ENCODE assay signal across 1 cellular context in the genomic region with DNA sequence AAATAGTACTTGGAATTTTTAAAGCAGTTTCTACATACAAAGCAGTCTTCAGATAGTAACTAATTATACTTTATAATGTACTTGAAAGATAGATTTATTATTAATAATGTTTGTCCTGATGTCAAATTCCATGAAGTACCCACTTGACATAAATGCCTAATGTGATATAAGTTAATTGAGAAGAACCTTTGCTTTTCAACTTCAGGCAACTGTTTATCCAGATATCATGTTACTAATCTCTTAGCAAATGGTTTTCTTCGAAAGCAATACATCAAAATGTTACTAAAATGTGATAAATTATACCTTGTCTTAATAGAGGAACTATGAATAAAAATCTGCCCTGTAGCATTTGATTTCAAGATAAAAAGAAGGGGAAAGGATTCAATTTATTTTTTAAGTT.
TF ChIP-seq lines count a peak whose summit lies in the region.

No MANE protein-coding gene starts in this region.

TF ChIP-seq in SK-N-SH treated with all-trans-retinoic acid at 6 μM for 48 hours, 23 proteins besides CTCF, POLR2A, EP300 and RAD21 (continued from another document):
- peak; percentile 46; the same call in 1 of the 2 replicates for TF ChIP-seq PATZ1 (CRISPR knock-in tag; IDR thresholded peaks at IDR 0.05; ENCODE audit: borderline replicate concordance)
- no peak for TF ChIP-seq RARB (CRISPR knock-in tag; IDR thresholded peaks at IDR 0.05)
- TF ChIP-seq ZC3H10 (CRISPR knock-in tag; IDR thresholded peaks at IDR 0.05) = peak; percentile 54; the same call in 1 of the 2 replicates
